Comparison of ENCODE assay signal across 20 cellular contexts in genomic region chr6:23784313-23784919, GRCh38.
"Had no signal": no experiment of that assay in that cellular context is flagged by ENCODE, and none has a peak within 500 bp of the region (broad histone marks: within the 10 kb centered on the region; RNA-seq: fewer than 3 reads in every experiment).

No MANE protein-coding gene starts in this region.

- H3K79me2 ChIP-seq: parathyroid adenoma had no signal

- H3K27ac ChIP-seq: epithelial cell of prostate, neutrophil, parathyroid adenoma, stomach, testis had no signal

- H3K4me3 ChIP-seq: breast epithelium, stomach, testis had no signal

- H3K36me3 ChIP-seq: breast epithelium, neutrophil, stomach had no signal

- H3K4me3 Mint-ChIP-seq: activated B cell treated with CpG ODN at 0.5 μM for 24 hours; activated CD4-positive, alpha-beta T cell treated with anti-CD3 and anti-CD28 coated beads, Interleukin-2, amount 10 ng/mL, durations not matched to agents 24 days and 14 days; activated naive CD8-positive, alpha-beta T cell; activated T-cell treated with anti-CD3 and anti-CD28 coated beads, Interleukin-2, amount 50 U/mL, for 72 hours; effector memory CD8-positive, alpha-beta T cell; T-helper 17 cell had no signal

- H3K27me3 Mint-ChIP-seq: activated B cell treated with CpG ODN at 0.5 μM for 24 hours; activated CD4-positive, alpha-beta T cell treated with anti-CD3 and anti-CD28 coated beads, Interleukin-2, amount 10 ng/mL, durations not matched to agents 24 days and 14 days; activated naive CD8-positive, alpha-beta T cell; effector memory CD8-positive, alpha-beta T cell; T-helper 17 cell had no signal

- DNase-seq: activated B cell treated with CpG ODN at 0.5 μM for 24 hours; activated CD4-positive, alpha-beta T cell treated with anti-CD3 and anti-CD28 coated beads, Interleukin-2, amount 10 ng/mL, durations not matched to agents 24 days and 14 days; activated CD8-positive, alpha-beta memory T cell treated with anti-CD3 and anti-CD28 coated beads, Interleukin-2, amount 50 U/mL, for 48 hours; activated gamma-delta T cell; activated T-cell treated with anti-CD3 and anti-CD28 coated beads, Interleukin-2, amount 50 U/mL, for 72 hours; amygdala; dermis blood vessel endothelial cell; effector memory CD8-positive, alpha-beta T cell; glutamatergic neuron; midbrain; stimulated activated CD4-positive, alpha-beta T cell treated with anti-CD3 and anti-CD28 coated beads, Interleukin-12 subunit alpha, Interleukin-12 subunit beta, amount 100 ng/mL, for 4 hours; stimulated activated CD4-positive, alpha-beta T cell treated with anti-CD3 and anti-CD28 coated beads, Interleukin-2, amount 100 ng/mL, for 24 hours; stomach; T-helper 17 cell; testis had no signal

- ATAC-seq: activated T-cell treated with anti-CD3 and anti-CD28 coated beads, Interleukin-2, amount 50 U/mL, for 72 hours; effector memory CD8-positive, alpha-beta T cell; T-helper 17 cell had no signal

- H3K36me3 Mint-ChIP-seq: activated naive CD8-positive, alpha-beta T cell had no signal

- H3K27me3 ChIP-seq: breast epithelium, neutrophil, stomach, testis had no signal

- H3K9me3 Mint-ChIP-seq: activated CD4-positive, alpha-beta T cell treated with anti-CD3 and anti-CD28 coated beads, Interleukin-2, amount 10 ng/mL, durations not matched to agents 24 days and 14 days had no signal

- H3K27ac Mint-ChIP-seq: activated B cell treated with CpG ODN at 0.5 μM for 24 hours; activated CD4-positive, alpha-beta T cell treated with anti-CD3 and anti-CD28 coated beads, Interleukin-2, amount 10 ng/mL, durations not matched to agents 24 days and 14 days; activated naive CD8-positive, alpha-beta T cell; activated T-cell treated with anti-CD3 and anti-CD28 coated beads, Interleukin-2, amount 50 U/mL, for 72 hours; effector memory CD8-positive, alpha-beta T cell; T-helper 17 cell had no signal

- H2AFZ ChIP-seq: parathyroid adenoma had no signal

- H3K9me3 ChIP-seq: breast epithelium, neutrophil, stomach, testis had no signal

- H3K4me1 ChIP-seq: breast epithelium, parathyroid adenoma, testis had no signal

- H3K9ac ChIP-seq: parathyroid adenoma had no signal

- H3K4me1 Mint-ChIP-seq: activated B cell treated with CpG ODN at 0.5 μM for 24 hours; activated CD4-positive, alpha-beta T cell treated with anti-CD3 and anti-CD28 coated beads, Interleukin-2, amount 10 ng/mL, durations not matched to agents 24 days and 14 days; T-helper 17 cell had no signal
